In the genomic region with DNA sequence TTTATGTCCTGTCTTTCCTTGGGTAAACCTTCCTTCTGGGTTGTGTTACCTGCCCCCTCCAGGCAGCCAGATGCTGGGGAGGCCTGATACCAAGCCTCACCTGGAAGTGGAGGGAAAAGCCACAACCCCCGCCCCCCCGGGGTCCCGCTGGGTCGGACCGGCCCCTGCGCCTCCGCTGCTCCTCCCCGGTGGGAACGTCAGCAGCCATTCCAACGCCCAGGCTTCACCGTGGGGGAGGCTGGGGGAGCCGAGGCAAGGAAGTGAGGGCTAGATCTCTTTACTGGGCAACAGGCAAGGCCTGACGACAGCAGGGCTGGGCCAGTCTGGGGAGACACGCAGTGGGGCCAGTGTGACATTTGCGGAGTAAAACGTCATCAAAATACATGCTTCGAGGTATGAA, we compare ENCODE assay signal across 19 cellular contexts. TPM values are rescaled to one million over a fixed set of nuclear protein-coding genes. Genes with fewer than 3 reads are reported as not detected.
A peak's percentile ranks its signal among the peaks of the same experiment; 100 is the strongest.
DNase-seq lines count a peak whose midpoint lies in the region; ATAC-seq and TF ChIP-seq lines count a peak whose summit lies in the region.
"Had no signal": no experiment of that assay in that cellular context is flagged by ENCODE, and none has a peak within 500 bp of the region (broad histone marks: within the 10 kb centered on the region; RNA-seq: fewer than 3 reads in every experiment).

No MANE protein-coding gene starts in this region.

- H3K27me3 ChIP-seq in mammary epithelial cell (ENCODE audit: insufficient read depth, low read length) = peaks cover 2% of the 10 kb centered on the region
- no peaks in the 10 kb centered on the region for H3K27me3 ChIP-seq in left ventricle myocardium inferior (ENCODE audit: low read depth)
- no peaks in the 10 kb centered on the region for H3K27me3 ChIP-seq in mesendoderm (ENCODE audit: insufficient read depth, low read length, poor library complexity)
- H3K27me3 ChIP-seq: Peyer's patch had no signal

- peaks cover 15% of the 10 kb centered on the region for H3K4me1 ChIP-seq in mammary epithelial cell (ENCODE audit: insufficient read depth, low read length)
- H3K4me1 ChIP-seq in left ventricle myocardium inferior = peaks cover 29% of the 10 kb centered on the region
- no peaks in the 10 kb centered on the region for H3K4me1 ChIP-seq in mesendoderm (ENCODE audit: control insufficient read depth, low read depth, low read length)
- H3K4me1 ChIP-seq: Peyer's patch had no signal

- peak overlapping the region; percentile 54 for H3K56ac ChIP-seq in mesendoderm (ENCODE audit: low read length)

- dilution Hi-C loops in mammary epithelial cell (cut with HindIII; ENCODE audit: low sequenced_read_pairs) = loop anchor here (5.0 kb wide), 1 partner anchor 51 kb away; a partner anchor contains a TSS

- BruUV-seq in MCF 10A (replicated peaks; lab: Mats Ljungman, UMichigan) = no TSS peak
- BruUV-seq in mammary epithelial cell (replicated peaks; lab: Mats Ljungman, UMichigan) = no TSS peak

- H3K4me2 ChIP-seq in mammary epithelial cell (ENCODE audit: insufficient read depth, low read depth, low read length) (no peak overlapping the region), mesendoderm (ENCODE audit: low read length) (no peak overlapping the region)

- H3K36me3 Mint-ChIP-seq in MCF 10A (ENCODE audit: insufficient read depth, unreplicated experiment) = peaks cover 12% of the 10 kb centered on the region

- POLR2A ChIA-PET in MCF 10A (lab: Yijun Ruan, JAX) = interaction anchor here (0.7 to 4.4 kb wide), 4 partner anchors 12 to 52 kb away, joined by 3 to 43 read pairs (median 23); a partner anchor contains a TSS

- no peak overlapping the region for H3K4me3 ChIP-seq in mammary epithelial cell (replicated peaks in 1 of 3; ENCODE audit: insufficient read depth in 1 of 3, low read depth in 2 of 3, low read length in 3 of 3)
- no peak overlapping the region for H3K4me3 ChIP-seq in left ventricle myocardium inferior
- H3K4me3 ChIP-seq in mesendoderm (ENCODE audit: low read length) = no peak overlapping the region
- H3K4me3 ChIP-seq: Peyer's patch had no signal

- no peak overlapping the region for H3K4me3 Mint-ChIP-seq in MCF 10A (ENCODE audit: unreplicated experiment)

- no peak for ATAC-seq in GM18858 (IDR thresholded peaks at IDR 0.05; ENCODE audit: unreplicated experiment)
- ATAC-seq in HG03097 (IDR thresholded peaks at IDR 0.05; ENCODE audit: low FRiP score, unreplicated experiment) = no peak
- no peak for ATAC-seq in GM21447 (IDR thresholded peaks at IDR 0.05; ENCODE audit: unreplicated experiment)

- no peak overlapping the region for H3K4ac ChIP-seq in mesendoderm (ENCODE audit: low read depth, low read length)

- H3K27ac ChIP-seq in mammary epithelial cell (ENCODE audit: insufficient read depth, low read depth, low read length) (no peak overlapping the region), left ventricle myocardium inferior (replicated peaks) (peak overlapping the region; percentile 49), mesendoderm (ENCODE audit: low read depth, low read length) (no peak overlapping the region)
- H3K27ac ChIP-seq: Peyer's patch had no signal

- CTCF ChIA-PET in MCF 10A (lab: Yijun Ruan, JAX) (interaction anchor here (0.6 to 1.5 kb wide), 6 partner anchors 9 to 294 kb away, joined by 3 to 5 read pairs (median 4); no protein-coding TSS in a partner anchor), mammary epithelial cell (lab: Charles Lee; ENCODE audit: low non-redundant PET) (no interaction called here)

- H4K8ac ChIP-seq in mesendoderm (ENCODE audit: low read depth, low read length) = no peak overlapping the region

- H3K27ac Mint-ChIP-seq in MCF 10A (ENCODE audit: low read depth, unreplicated experiment) = peak overlapping the region; percentile 66

- H3K9me3 ChIP-seq in mammary epithelial cell (replicated peaks; ENCODE audit: insufficient read depth, low read length) (no peaks in the 10 kb centered on the region), left ventricle myocardium inferior (replicated peaks) (no peaks in the 10 kb centered on the region)
- H3K9me3 ChIP-seq: Caco-2, Peyer's patch had no signal

- H4K5ac ChIP-seq in mesendoderm (ENCODE audit: low read length) = no peak overlapping the region

- H3K27me3 Mint-ChIP-seq in MCF 10A (ENCODE audit: insufficient read depth, unreplicated experiment) = no peaks in the 10 kb centered on the region

- H2BK120ac ChIP-seq in mesendoderm (ENCODE audit: low read depth, low read length) = no peak overlapping the region

- H3K36me3 ChIP-seq in mammary epithelial cell (ENCODE audit: insufficient read depth, low read length) (no peaks in the 10 kb centered on the region), left ventricle myocardium inferior (no peaks in the 10 kb centered on the region), mesendoderm (ENCODE audit: control insufficient read depth, insufficient read depth, low read length) (no peaks in the 10 kb centered on the region)
- H3K36me3 ChIP-seq: Peyer's patch had no signal

- H3K4me1 Mint-ChIP-seq in MCF 10A (ENCODE audit: insufficient read depth, unreplicated experiment) = peaks cover 21% of the 10 kb centered on the region

- in situ Hi-C loops in mammary epithelial cell (cut with MboI; ENCODE audit: low sequenced_read_pairs in 2 of 2) = no loop called here

- H3K18ac ChIP-seq in mesendoderm (ENCODE audit: low read length) = no peak overlapping the region

- H3K9ac ChIP-seq in mammary epithelial cell (ENCODE audit: insufficient read depth, low read length) (no peak overlapping the region), mesendoderm (ENCODE audit: low read length) (no peak overlapping the region)

- no peak for DNase-seq in MCF 10A (ENCODE audit: unreplicated experiment)
- no peak for DNase-seq in mammary epithelial cell
- no peak for DNase-seq in left ventricle myocardium inferior
- DNase-seq in mesendoderm = peak; percentile 28
- no peak for DNase-seq in DMS79 treated with DMSO at 0.1 percent for 48 hours (lab: John Stamatoyannopoulos, UW)
- DNase-seq: 8988T, C1 segment of cervical spinal cord, Caco-2, DMS53, GOT3, MM.1S, NCI-H1105, NCI-H187, NCI-H446, NCI-H748 treated with DMSO at 0.1 percent for 48 hours, Peyer's patch had no signal

- intact Hi-C loops in MCF 10A (cut with micrococcal nuclease) (no loop called here), mammary epithelial cell (cut with micrococcal nuclease) (no loop called here), left ventricle myocardium inferior (cut with micrococcal nuclease) (no loop called here)

- WGBS in mammary epithelial cell (ENCODE audit: low coverage, missing lambda C conversion rate) = 95% methylated on average over 3 of the region's 17 CpGs
- WGBS in mesendoderm (ENCODE audit: extremely low coverage, insufficient coverage, low lambda C conversion rate) = no CpG with 5 or more reads among the region's 17 CpGs

- no peak overlapping the region for H2BK5ac ChIP-seq in mesendoderm (ENCODE audit: low read length)

- TF ChIP-seq CTCF in MCF 10A (IDR thresholded peaks at IDR 0.05; ENCODE audit: unreplicated experiment) (no peak), mammary epithelial cell (conservative IDR thresholded peaks at IDR 0.05 in 1 of 2, IDR thresholded peaks at IDR 0.05 in 1 of 2; ENCODE audit: extremely low read depth in 1 of 2, insufficient read depth in 1 of 2, low read depth in 1 of 2, low read length in 2 of 2) (no peak), left ventricle myocardium inferior (IDR thresholded peaks at IDR 0.05; ENCODE audit: borderline replicate concordance) (no peak)

- H3K79me2 ChIP-seq in mammary epithelial cell (ENCODE audit: insufficient read depth, low read length) (no peaks in the 10 kb centered on the region), mesendoderm (ENCODE audit: control insufficient read depth, insufficient read depth, low read length) (no peaks in the 10 kb centered on the region)

- H2BK15ac ChIP-seq in mesendoderm (replicated peaks; ENCODE audit: low read depth) = no peak overlapping the region

- no peaks in the 10 kb centered on the region for H3K79me1 ChIP-seq in mesendoderm (ENCODE audit: low read length)

- no peak overlapping the region for H2AFZ ChIP-seq in mammary epithelial cell (ENCODE audit: low read depth, low read length)

- H3K9me3 Mint-ChIP-seq in MCF 10A (ENCODE audit: unreplicated experiment) = no peaks in the 10 kb centered on the region

- no peak overlapping the region for H2AK5ac ChIP-seq in mesendoderm (ENCODE audit: low read length)

- no peaks in the 10 kb centered on the region for H4K20me1 ChIP-seq in mammary epithelial cell (ENCODE audit: insufficient read depth, low read length)

- no peak overlapping the region for H3K23ac ChIP-seq in mesendoderm (ENCODE audit: low read length)

RNA-seq across cellular contexts. Expression of a gene that starts 53.0 kb away (rescaled TPM):
- 99.4 and 99.5 TPM in 2 replicates for total RNA-seq in MCF 10A (2022)
- total RNA-seq in mammary epithelial cell = 10 to 100 TPM; 17.2 to 85.7 TPM
- polyA plus RNA-seq in mammary epithelial cell = 75.0 TPM
- 32.0 TPM for polyA minus RNA-seq in mammary epithelial cell
- total RNA-seq in left ventricle myocardium inferior = 26.8 TPM
- polyA plus RNA-seq in mesendoderm (2013, experiment 1 of 2) = 204 TPM
- 202 TPM for polyA plus RNA-seq in mesendoderm (2013, experiment 2 of 2)
